ENCODE assay signal across 13 cellular contexts in genomic region chr21:37915516-37915915, GRCh38. TPM values are rescaled to one million over a fixed set of nuclear protein-coding genes. Genes with fewer than 3 reads are reported as not detected.
DNase-seq lines count a peak whose midpoint lies in the region; ATAC-seq and TF ChIP-seq lines count a peak whose summit lies in the region.
"Had no signal": no experiment of that assay in that cellular context is flagged by ENCODE, and none has a peak within 500 bp of the region (broad histone marks: within the 10 kb centered on the region; RNA-seq: fewer than 3 reads in every experiment).

No MANE protein-coding gene starts in this region.

- ATAC-seq in heart right ventricle (no peak), Right ventricle myocardium inferior (no peak), upper lobe of right lung (no peak), aorta (ENCODE audit: low FRiP score) (no peak), HG02973 (IDR thresholded peaks at IDR 0.05; ENCODE audit: unreplicated experiment) (no peak)

- peak overlapping the region in 8 of 10 donors; percentile 3 to 36 (median 22) for H3K4me3 ChIP-seq in heart right ventricle
- peak overlapping the region; percentile 35 for H3K4me3 ChIP-seq in upper lobe of right lung
- no peak overlapping the region for H3K4me3 ChIP-seq in aorta (ENCODE audit: low read length in 2 of 2)

- no peak overlapping the region for H3K27ac ChIP-seq in heart right ventricle
- no peak overlapping the region for H3K27ac ChIP-seq in upper lobe of right lung
- H3K27ac ChIP-seq in aorta (ENCODE audit: low read depth in 1 of 2, low read length in 2 of 2) = no peak overlapping the region
- H3K27ac ChIP-seq: C4-2B had no signal

- H3K36me3 ChIP-seq in heart right ventricle (no peaks in the 10 kb centered on the region), upper lobe of right lung (no peaks in the 10 kb centered on the region), aorta (ENCODE audit: control insufficient read depth in 1 of 2, insufficient read depth in 2 of 2, low read length in 1 of 2) (no peaks in the 10 kb centered on the region)

- DNase-seq in heart right ventricle = no peak
- DNase-seq in Right ventricle myocardium inferior (ENCODE audit: missing footprints) = no peak
- DNase-seq in amniotic epithelial cell (ENCODE audit: low read depth) = peak; percentile 12
- DNase-seq in left kidney (ENCODE audit: low read depth, low spot score) = peak; percentile 34
- DNase-seq in upper lobe of right lung = no peak
- DNase-seq in aorta = no peak
- DNase-seq in stimulated activated naive CD4-positive, alpha-beta T cell (lab: John Stamatoyannopoulos, UW) = no peak
- DNase-seq: activated naive CD4-positive, alpha-beta T cell treated with Interleukin-2 at 50 U/mL for 16 hours; NK-92 treated with Interleukin-12 subunit alpha and Interleukin-12 subunit beta, amount 100 ng/mL, for 24 hours; stimulated activated CD4-positive, alpha-beta T cell treated with anti-CD3 and anti-CD28 coated beads, Interleukin-1b, Interleukin-23, amount 100 ng/mL, for 48 hours had no signal

- TF ChIP-seq CTCF in heart right ventricle (IDR thresholded peaks at IDR 0.05) (no peak), upper lobe of right lung (IDR thresholded peaks at IDR 0.05) (no peak)

- peaks cover 8 to 21% (median 15%) of the 10 kb centered on the region in 9 donors for H3K4me1 ChIP-seq in heart right ventricle
- H3K4me1 ChIP-seq in upper lobe of right lung = peaks cover 11% of the 10 kb centered on the region
- H3K4me1 ChIP-seq in aorta (ENCODE audit: control insufficient read depth in 1 of 2, insufficient read depth in 2 of 2, low read length in 2 of 2) = no peaks in the 10 kb centered on the region

- H3K27me3 ChIP-seq in heart right ventricle (peaks cover 18 to 89% (median 71%) of the 10 kb centered on the region in 7 donors), upper lobe of right lung (peaks cover 72% of the 10 kb centered on the region), aorta (ENCODE audit: control insufficient read depth in 1 of 2, insufficient read depth in 2 of 2, low read length in 1 of 2) (no peaks in the 10 kb centered on the region)

- peaks cover 0 to 4% (median 0%) of the 10 kb centered on the region in 11 donors for H3K9me3 ChIP-seq in heart right ventricle
- no peaks in the 10 kb centered on the region for H3K9me3 ChIP-seq in upper lobe of right lung
- H3K9me3 ChIP-seq in aorta (ENCODE audit: control insufficient read depth, low read length) = peaks cover 1% of the 10 kb centered on the region

- WGBS in heart right ventricle, 2 donors = 3 to 4% methylated on average over 28 of the region's 28 CpGs
- 2 to 3% methylated on average over 28 of the region's 28 CpGs for WGBS in aorta, 2 donors

- intact Hi-C loops in heart right ventricle (cut with DNase I) (loop anchor here in 8 of 10 donors (5.0 to 10.0 kb wide), 3 partner anchors 201 to 218 kb away; no protein-coding TSS in a partner anchor), Right ventricle myocardium inferior (cut with DNase I) (no loop called here), upper lobe of right lung (cut with DNase I) (no loop called here), aorta (cut with DNase I) (loop anchor here (5.0 to 10.0 kb wide), 2 partner anchors 203 to 439 kb away; no protein-coding TSS in a partner anchor)

RNA-seq across cellular contexts. Expression of gene KCNJ6, which starts 0.7 kb away (rescaled TPM):
- total RNA-seq in heart right ventricle (not detected), Right ventricle myocardium inferior (not detected), upper lobe of right lung (0.06 TPM), aorta (under 1 TPM in 1 of 2 donors, not detected in 1; 0.16 TPM)
- polyA plus RNA-seq in heart right ventricle (not detected), aorta (not detected)
- total RNA-seq: lung microvascular endothelial cell had no signal

Comparison
In these comparisons a context has a peak if more than half of its experiments do, and no peak if none do; other contexts are left out.
1. intact Hi-C loops: an anchor here in heart right ventricle (5.0 to 10.0 kb wide) and aorta (5.0 to 10.0 kb wide); none called in Right ventricle myocardium inferior and upper lobe of right lung.
2. DNase-seq: peak in amniotic epithelial cell (single experiment) and left kidney (single experiment); none in heart right ventricle (0 of 2), Right ventricle myocardium inferior (single experiment), upper lobe of right lung (single experiment), aorta (0 of 2) and stimulated activated naive CD4-positive, alpha-beta T cell (0 of 6).
3. H3K4me3 ChIP-seq: peak in heart right ventricle (8 of 10) and upper lobe of right lung (single experiment); none in aorta (0 of 2).